In genomic region chr22:46738961-46739870, GRCh38 we compare ENCODE assay signal across 1 cellular context.
TF ChIP-seq lines count a peak whose summit lies in the region.

No MANE protein-coding gene starts in this region.

TF ChIP-seq in HepG2, 621 proteins besides CTCF, POLR2A, EP300 and RAD21 (continued from another document and continues in another):
- TF ChIP-seq MXD1 (CRISPR knock-in tag; IDR thresholded peaks at IDR 0.05) = peak; percentile 20; the same call in 1 of the 2 replicates
- no peak for TF ChIP-seq ZNF260 (CRISPR knock-in tag; IDR thresholded peaks at IDR 0.05; ENCODE audit: borderline replicate concordance, low read depth)
- no peak for TF ChIP-seq SUZ12 (IDR thresholded peaks at IDR 0.05; ENCODE audit: low read depth, low read length)
- TF ChIP-seq AGO1 (IDR thresholded peaks at IDR 0.05; ENCODE audit: low read depth, low read length, poor library complexity, severe bottlenecking) = no peak
- peak; percentile 71 for TF ChIP-seq ARID4A (CRISPR knock-in tag; IDR thresholded peaks at IDR 0.05; ENCODE audit: borderline replicate concordance)
- TF ChIP-seq RFXANK (CRISPR knock-in tag; IDR thresholded peaks at IDR 0.05) = no peak
- peak; percentile 61 for TF ChIP-seq POLR2AphosphoS5 (IDR thresholded peaks at IDR 0.05; ENCODE audit: low read depth, low read length)
- no peak for TF ChIP-seq TCF12 (IDR thresholded peaks at IDR 0.05)
- no peak for TF ChIP-seq TCF12 (CRISPR knock-in tag; IDR thresholded peaks at IDR 0.05)
- TF ChIP-seq ZNF775 (CRISPR knock-in tag; IDR thresholded peaks at IDR 0.05; ENCODE audit: borderline replicate concordance) = no peak
- no peak for TF ChIP-seq NFIB (CRISPR knock-in tag; IDR thresholded peaks at IDR 0.05; ENCODE audit: borderline replicate concordance)
- no peak for TF ChIP-seq TOE1 (CRISPR knock-in tag; IDR thresholded peaks at IDR 0.05)
- TF ChIP-seq ZNF34 (CRISPR knock-in tag; IDR thresholded peaks at IDR 0.05; ENCODE audit: borderline replicate concordance) = no peak
- no peak for TF ChIP-seq ZNF790 (CRISPR knock-in tag; IDR thresholded peaks at IDR 0.05; ENCODE audit: borderline replicate concordance)
- no peak for TF ChIP-seq FOXM1 (CRISPR knock-in tag; IDR thresholded peaks at IDR 0.05)
- TF ChIP-seq ZNF678 (CRISPR knock-in tag; IDR thresholded peaks at IDR 0.05) = no peak
- no peak for TF ChIP-seq ZNF773 (CRISPR knock-in tag; IDR thresholded peaks at IDR 0.05; ENCODE audit: borderline replicate concordance)
- TF ChIP-seq MAX (IDR thresholded peaks at IDR 0.05) = peak; percentile 96
- peak; percentile 41; the same call in 1 of the 2 replicates for TF ChIP-seq MTF2 (CRISPR knock-in tag; IDR thresholded peaks at IDR 0.05; ENCODE audit: borderline replicate concordance)
- no peak; the same call in 1 of the 2 replicates for TF ChIP-seq JUN (CRISPR knock-in tag; IDR thresholded peaks at IDR 0.05)
- no peak for TF ChIP-seq ZNF234 (CRISPR knock-in tag; conservative IDR thresholded peaks at IDR 0.05)
- TF ChIP-seq FOXO4 (CRISPR knock-in tag; conservative IDR thresholded peaks at IDR 0.05) = 0 out of 2 replicates have a peak, but pooled peaks have one; percentile 73
- no peak for TF ChIP-seq PTBP1 (IDR thresholded peaks at IDR 0.05; ENCODE audit: low read depth, low read length, poor library complexity, severe bottlenecking)
- peak; percentile 50; the same call in 1 of the 2 replicates for TF ChIP-seq DPF2 (CRISPR knock-in tag; IDR thresholded peaks at IDR 0.05; ENCODE audit: borderline replicate concordance, low read depth)
- no peak for TF ChIP-seq PAWR (CRISPR knock-in tag; IDR thresholded peaks at IDR 0.05; ENCODE audit: borderline replicate concordance)
- TF ChIP-seq ZNF18 (CRISPR knock-in tag; IDR thresholded peaks at IDR 0.05; ENCODE audit: insufficient replicate concordance) = no peak
- TF ChIP-seq SMYD3 (CRISPR knock-in tag; IDR thresholded peaks at IDR 0.05) = no peak
- no peak; the same call in 1 of the 2 replicates for TF ChIP-seq ZSCAN31 (CRISPR knock-in tag; IDR thresholded peaks at IDR 0.05; ENCODE audit: low read depth)
- TF ChIP-seq PBX2 (CRISPR knock-in tag; IDR thresholded peaks at IDR 0.05) = no peak
- TF ChIP-seq BCL6 (CRISPR knock-in tag; IDR thresholded peaks at IDR 0.05) = peak; percentile 7; the same call in 1 of the 2 replicates
- TF ChIP-seq FOXC1 (CRISPR knock-in tag; IDR thresholded peaks at IDR 0.05; ENCODE audit: borderline replicate concordance) = no peak; the same call in none of the 2 replicates
- TF ChIP-seq SNAPC5 (CRISPR knock-in tag; IDR thresholded peaks at IDR 0.05; ENCODE audit: borderline replicate concordance) = no peak; the same call in 1 of the 2 replicates
- no peak for TF ChIP-seq JUNB (CRISPR knock-in tag; IDR thresholded peaks at IDR 0.05; ENCODE audit: borderline replicate concordance)
- TF ChIP-seq ZSCAN20 (CRISPR knock-in tag; IDR thresholded peaks at IDR 0.05; ENCODE audit: borderline replicate concordance) = no peak
- TF ChIP-seq TP53 (CRISPR knock-in tag; conservative IDR thresholded peaks at IDR 0.05) = no peak
- TF ChIP-seq BATF2 (CRISPR knock-in tag; IDR thresholded peaks at IDR 0.05) = no peak
- TF ChIP-seq RCOR2 (CRISPR knock-in tag; IDR thresholded peaks at IDR 0.05) = no peak; the same call in 1 of the 2 replicates
- no peak for TF ChIP-seq CCDC6 (CRISPR knock-in tag; IDR thresholded peaks at IDR 0.05)
- TF ChIP-seq FOXA3 (CRISPR knock-in tag; IDR thresholded peaks at IDR 0.05) = peak; percentile 57
- TF ChIP-seq ZNF441 (CRISPR knock-in tag; IDR thresholded peaks at IDR 0.05; ENCODE audit: borderline replicate concordance) = no peak
- TF ChIP-seq ZBTB33 (CRISPR knock-in tag; IDR thresholded peaks at IDR 0.05) = peak; percentile 24; the same call in 1 of the 2 replicates
- TF ChIP-seq ZNF879 (CRISPR knock-in tag; IDR thresholded peaks at IDR 0.05) = no peak
- no peak for TF ChIP-seq RBM22 (optimal IDR thresholded peaks at IDR 0.05; ENCODE audit: low read length)
- TF ChIP-seq GLMP (CRISPR knock-in tag; IDR thresholded peaks at IDR 0.05; ENCODE audit: borderline replicate concordance) = no peak
- TF ChIP-seq MED1 (CRISPR knock-in tag; IDR thresholded peaks at IDR 0.05) = no peak
- TF ChIP-seq KDM6A (CRISPR knock-in tag; IDR thresholded peaks at IDR 0.05; ENCODE audit: low read depth) = no peak
- TF ChIP-seq ZNF576 (CRISPR knock-in tag; IDR thresholded peaks at IDR 0.05) = no peak
- TF ChIP-seq AKAP8 (CRISPR knock-in tag; IDR thresholded peaks at IDR 0.05) = no peak
- no peak for TF ChIP-seq ZNF670 (CRISPR knock-in tag; IDR thresholded peaks at IDR 0.05; ENCODE audit: borderline replicate concordance)
- TF ChIP-seq XBP1 (CRISPR knock-in tag; IDR thresholded peaks at IDR 0.05) = no peak
- no peak for TF ChIP-seq KDM5A (IDR thresholded peaks at IDR 0.05; ENCODE audit: borderline replicate concordance, low read length)
- TF ChIP-seq ZFY (CRISPR knock-in tag; IDR thresholded peaks at IDR 0.05) = peak; percentile 35
- TF ChIP-seq FOXP4 (CRISPR knock-in tag; IDR thresholded peaks at IDR 0.05) = no peak; the same call in 1 of the 2 replicates
- TF ChIP-seq ZNF264 (CRISPR knock-in tag; IDR thresholded peaks at IDR 0.05) = 0 out of 2 replicates have a peak, but pooled peaks have one; percentile 38
- no peak for TF ChIP-seq DNMT3B (CRISPR knock-in tag; conservative IDR thresholded peaks at IDR 0.05)
- TF ChIP-seq HES4 (CRISPR knock-in tag; IDR thresholded peaks at IDR 0.05; ENCODE audit: borderline replicate concordance) = no peak
- no peak for TF ChIP-seq NFKBIZ (CRISPR knock-in tag; IDR thresholded peaks at IDR 0.05)
- TF ChIP-seq MLLT10 (CRISPR knock-in tag; IDR thresholded peaks at IDR 0.05) = no peak
- TF ChIP-seq MIXL1 (CRISPR knock-in tag; IDR thresholded peaks at IDR 0.05) = 0 out of 2 replicates have a peak, but pooled peaks have one; percentile 7
